8 cellular contexts compared by ENCODE assay signal in genomic region chr1:198201956-198202784, GRCh38. TPM values are rescaled to one million over a fixed set of nuclear protein-coding genes. Genes with fewer than 3 reads are reported as not detected.
A peak's percentile ranks its signal among the peaks of the same experiment; 100 is the strongest.
DNase-seq lines count a peak whose midpoint lies in the region; ATAC-seq, FAIRE-seq and TF ChIP-seq lines count a peak whose summit lies in the region.

No MANE protein-coding gene starts in this region.

- H3K4me3 ChIP-seq in endodermal cell (ENCODE audit: low read length) (no peak overlapping the region), HepG2 (replicated peaks in 1 of 3; ENCODE audit: insufficient read depth in 1 of 3, low read depth in 2 of 3, low read length in 3 of 3) (no peak overlapping the region)

- H3K9me3 Mint-ChIP-seq in endodermal cell, result peaks cover 4% of the 10 kb centered on the region

- H3K4me1 ChIP-seq in endodermal cell (ENCODE audit: control insufficient read depth, insufficient read depth, low read length) (no peaks in the 10 kb centered on the region), HepG2 (ENCODE audit: insufficient read depth, low read length) (no peaks in the 10 kb centered on the region)

- peaks cover 9% of the 10 kb centered on the region for H3K4me1 Mint-ChIP-seq in endodermal cell

- H3K36me3 ChIP-seq in endodermal cell (ENCODE audit: control insufficient read depth, insufficient read depth, low read length), result no peaks in the 10 kb centered on the region
- no peaks in the 10 kb centered on the region for H3K36me3 ChIP-seq in HepG2 (replicated peaks in 1 of 2; ENCODE audit: control insufficient read depth in 1 of 2, insufficient read depth in 2 of 2, low read length in 2 of 2)

- no peak for TF ChIP-seq POLR2A in HepG2 (IDR thresholded peaks at IDR 0.05; ENCODE audit: insufficient read depth in 1 of 2, low read depth in 2 of 2, low read length in 2 of 2)

- intact Hi-C loops in HepG2 (cut with micrococcal nuclease; ENCODE audit: unreplicated experiment), result no loop called here

- no peak for TF ChIP-seq RAD21 in HepG2 (CRISPR knock-in tag; IDR thresholded peaks at IDR 0.05)

- H3K27me3 Mint-ChIP-seq in endodermal cell (ENCODE audit: insufficient read depth), result no peaks in the 10 kb centered on the region

- no peaks in the 10 kb centered on the region for H4K20me1 ChIP-seq in HepG2 (ENCODE audit: insufficient read depth, low read length)

- no peak overlapping the region for H3K4me2 ChIP-seq in HepG2 (ENCODE audit: low read depth, low read length)

- in situ Hi-C loops in KBM-7 (cut with MboI; ENCODE audit: low pct_unique_long_range_greater_than_20kb, low sequenced_read_pairs), result no loop called here
- in situ Hi-C loops in HepG2 (cut with HindIII; ENCODE audit: extremely low pct_ligation_motif_present, low pct_unique_long_range_greater_than_20kb), result no loop called here

- FAIRE-seq in HepG2 (lab: Jason Lieb, UNC), result no peak

- H3K27ac ChIP-seq in endodermal cell (ENCODE audit: low read depth, low read length) (no peak overlapping the region), HepG2 (ENCODE audit: extremely low read length, insufficient read depth, low read length) (no peak overlapping the region)

- POLR2A ChIA-PET in GM10248 (lab: Yijun Ruan, JAX) (no interaction called here), HepG2 (lab: Yijun Ruan, JAX) (no interaction called here)

- H3K9ac ChIP-seq in endodermal cell (ENCODE audit: extremely low read depth, low read length, poor library complexity, severe bottlenecking) (no peak overlapping the region), HepG2 (ENCODE audit: insufficient read depth, low read depth, low read length) (no peak overlapping the region)

- H3K36me3 Mint-ChIP-seq in endodermal cell (ENCODE audit: low read depth), result peaks cover 9% of the 10 kb centered on the region

- WGBS in endodermal cell (ENCODE audit: insufficient coverage in 1 of 2, insufficient read length in 1 of 2), 2 experiments, result 87 to 96% methylated on average over 7 to 10 of the region's 10 CpGs
- WGBS in HepG2 (ENCODE audit: low lambda C conversion rate), result 94% methylated on average over 10 of the region's 10 CpGs

- no peak overlapping the region for H2AFZ ChIP-seq in HepG2 (ENCODE audit: low read length)

- no TSS peak for BruUV-seq in HepG2 (replicated peaks; lab: Mats Ljungman, UMichigan)

- H3K79me2 ChIP-seq in HepG2 (ENCODE audit: insufficient read depth, low read length), result no peaks in the 10 kb centered on the region

- DNase-seq in GM10248 (ENCODE audit: extremely low spot score), result peak; percentile 28
- DNase-seq in endodermal cell, result no peak
- no peak for DNase-seq in KBM-7
- no peak for DNase-seq in NCI-H1694 (lab: John Stamatoyannopoulos, UW)
- DNase-seq in HepG2 (ENCODE audit: low spot score), result no peak
- no peak for DNase-seq in Ammon's horn (ENCODE audit: low spot score)

- ATAC-seq in GM19463 (IDR thresholded peaks at IDR 0.05; ENCODE audit: unreplicated experiment) (peak; percentile 79), HG03280 (IDR thresholded peaks at IDR 0.05; ENCODE audit: unreplicated experiment) (peak; percentile 72), HepG2 (no peak)

- no peak overlapping the region for H3K4me3 Mint-ChIP-seq in endodermal cell

- H3K27ac Mint-ChIP-seq in endodermal cell, result peak overlapping the region; percentile 74

- no peak for TF ChIP-seq EP300 in HepG2 (IDR thresholded peaks at IDR 0.05; ENCODE audit: low read depth in 2 of 2, low read length in 2 of 2)
- TF ChIP-seq EP300 in HepG2 (CRISPR knock-in tag; IDR thresholded peaks at IDR 0.05; ENCODE audit: borderline replicate concordance), result no peak

- CTCF ChIA-PET in GM10248 (lab: Yijun Ruan, JAX), result no interaction called here
- CTCF ChIA-PET in HepG2 (lab: Yijun Ruan, JAX; ENCODE audit: low intra/inter-chr PET ratio, low total read pairs), result no interaction called here

- TF ChIP-seq CTCF in GM10248 (IDR thresholded peaks at IDR 0.05; ENCODE audit: control extremely low read depth, extremely low read depth, low read depth, missing control alignments), result no peak
- no peak for TF ChIP-seq CTCF in endodermal cell (conservative IDR thresholded peaks at IDR 0.05)
- TF ChIP-seq CTCF in HepG2 (CRISPR knock-in tag; IDR thresholded peaks at IDR 0.05), result no peak

- no peaks in the 10 kb centered on the region for H3K27me3 ChIP-seq in endodermal cell (ENCODE audit: control insufficient read depth, insufficient read depth, low read length, poor library complexity, severe bottlenecking)
- H3K27me3 ChIP-seq in HepG2 (ENCODE audit: control insufficient read depth in 1 of 2, insufficient read depth in 2 of 2, low read length in 2 of 2), result no peaks in the 10 kb centered on the region

- H3K9me3 ChIP-seq in endodermal cell (ENCODE audit: control insufficient read depth, low read length) (no peaks in the 10 kb centered on the region), HepG2 (ENCODE audit: low read length) (no peaks in the 10 kb centered on the region)

TF ChIP-seq in HepG2, 621 proteins besides CTCF, POLR2A, EP300 and RAD21 (continues in another document):
- no peak for TF ChIP-seq ARHGAP35 (CRISPR knock-in tag; IDR thresholded peaks at IDR 0.05; ENCODE audit: borderline replicate concordance)
- no peak for TF ChIP-seq SP1 (IDR thresholded peaks at IDR 0.05)
- no peak for TF ChIP-seq SP1 (CRISPR knock-in tag; IDR thresholded peaks at IDR 0.05)
- no peak for TF ChIP-seq ZFP36 (IDR thresholded peaks at IDR 0.05; ENCODE audit: borderline replicate concordance, low read depth, low read length, partially characterized antibody)
- no peak for TF ChIP-seq UBTF (CRISPR knock-in tag; IDR thresholded peaks at IDR 0.05)
- no peak for TF ChIP-seq GZF1 (CRISPR knock-in tag; IDR thresholded peaks at IDR 0.05)
- no peak for TF ChIP-seq ZFYVE20 (CRISPR knock-in tag; IDR thresholded peaks at IDR 0.05; ENCODE audit: borderline replicate concordance, low read depth)
- TF ChIP-seq NCOA5 (CRISPR knock-in tag; IDR thresholded peaks at IDR 0.05), result no peak
- no peak for TF ChIP-seq HES4 (CRISPR knock-in tag; IDR thresholded peaks at IDR 0.05; ENCODE audit: borderline replicate concordance)
- TF ChIP-seq TMF1 (CRISPR knock-in tag; IDR thresholded peaks at IDR 0.05; ENCODE audit: low read depth), result no peak

RNA-seq across cellular contexts. Expression of gene NEK7, which starts 45.4 kb away (rescaled TPM):
- 10 to 100 TPM; 24.2 to 26.8 TPM for total RNA-seq in endodermal cell
- 21.3 TPM for polyA plus RNA-seq in endodermal cell (2013, experiment 1 of 2)
- 23.9 TPM for polyA plus RNA-seq in endodermal cell (2013, experiment 2 of 2)
- 19.2 and 25.5 TPM in 2 replicates for total RNA-seq in HepG2 (2016; rRNA removed; fragmentation: Illumina TruSeq; extraction: Trizol)
- 11.2 and 13.0 TPM in 2 replicates for total RNA-seq in HepG2 (2016; cell fraction: cytosol; rRNA removed; fragmentation: Illumina TruSeq; extraction: Trizol; ENCODE audit: low read depth)
- 18.2 and 27.3 TPM in 2 replicates for total RNA-seq in HepG2 (2016; cell fraction: insoluble cytoplasmic fraction; rRNA removed; fragmentation: Illumina TruSeq; extraction: Trizol)
- total RNA-seq in HepG2 (2016; cell fraction: membrane; rRNA removed; fragmentation: Illumina TruSeq; extraction: Trizol), result 19.4 and 21.0 TPM in 2 replicates
- 13.3 and 16.2 TPM in 2 replicates for total RNA-seq in HepG2 (2016; cell fraction: nucleus; rRNA removed; fragmentation: Illumina TruSeq; extraction: Trizol)
- 13.7 and 18.1 TPM in 2 replicates for polyA plus RNA-seq in HepG2 (2011; rRNA removed)
- polyA plus RNA-seq in HepG2 (2011; cell fraction: cytosol; rRNA removed), result 8.3 and 12.7 TPM in 2 replicates
- 8.7 and 9.7 TPM in 2 replicates for polyA plus RNA-seq in HepG2 (2011; cell fraction: nucleus; rRNA removed)
- polyA plus RNA-seq in HepG2 (2012), result 8.9 and 11.2 TPM in 2 replicates
- polyA plus RNA-seq in HepG2 (2016; cell fraction: cytosol; fragmentation: Illumina TruSeq; extraction: Trizol; ENCODE audit: low read depth), result 1.4 TPM in 2 replicates
- polyA plus RNA-seq in HepG2 (2016; cell fraction: insoluble cytoplasmic fraction; fragmentation: Illumina TruSeq; extraction: Trizol; ENCODE audit: low read depth), result 15.9 and 16.7 TPM in 2 replicates
- 6.0 and 6.2 TPM in 2 replicates for polyA plus RNA-seq in HepG2 (2016; cell fraction: membrane; fragmentation: Illumina TruSeq; extraction: Trizol; ENCODE audit: low read depth)
- polyA plus RNA-seq in HepG2 (2016; cell fraction: nucleus; fragmentation: Illumina TruSeq; extraction: Trizol; ENCODE audit: insufficient read depth, low read depth), result 12.0 and 12.2 TPM in 2 replicates
- 7.4 and 49.1 TPM in 2 replicates for polyA minus RNA-seq in HepG2 (2011; rRNA and poly(A)+ RNA removed; ENCODE audit: low replicate concordance)
- 13.1 and 26.9 TPM in 2 replicates for polyA minus RNA-seq in HepG2 (2011; cell fraction: cytosol; rRNA and poly(A)+ RNA removed)
- 28.5 and 38.8 TPM in 2 replicates for polyA minus RNA-seq in HepG2 (2011; cell fraction: nucleus; rRNA and poly(A)+ RNA removed)
